1 cellular context compared by ENCODE assay signal in the genomic region with DNA sequence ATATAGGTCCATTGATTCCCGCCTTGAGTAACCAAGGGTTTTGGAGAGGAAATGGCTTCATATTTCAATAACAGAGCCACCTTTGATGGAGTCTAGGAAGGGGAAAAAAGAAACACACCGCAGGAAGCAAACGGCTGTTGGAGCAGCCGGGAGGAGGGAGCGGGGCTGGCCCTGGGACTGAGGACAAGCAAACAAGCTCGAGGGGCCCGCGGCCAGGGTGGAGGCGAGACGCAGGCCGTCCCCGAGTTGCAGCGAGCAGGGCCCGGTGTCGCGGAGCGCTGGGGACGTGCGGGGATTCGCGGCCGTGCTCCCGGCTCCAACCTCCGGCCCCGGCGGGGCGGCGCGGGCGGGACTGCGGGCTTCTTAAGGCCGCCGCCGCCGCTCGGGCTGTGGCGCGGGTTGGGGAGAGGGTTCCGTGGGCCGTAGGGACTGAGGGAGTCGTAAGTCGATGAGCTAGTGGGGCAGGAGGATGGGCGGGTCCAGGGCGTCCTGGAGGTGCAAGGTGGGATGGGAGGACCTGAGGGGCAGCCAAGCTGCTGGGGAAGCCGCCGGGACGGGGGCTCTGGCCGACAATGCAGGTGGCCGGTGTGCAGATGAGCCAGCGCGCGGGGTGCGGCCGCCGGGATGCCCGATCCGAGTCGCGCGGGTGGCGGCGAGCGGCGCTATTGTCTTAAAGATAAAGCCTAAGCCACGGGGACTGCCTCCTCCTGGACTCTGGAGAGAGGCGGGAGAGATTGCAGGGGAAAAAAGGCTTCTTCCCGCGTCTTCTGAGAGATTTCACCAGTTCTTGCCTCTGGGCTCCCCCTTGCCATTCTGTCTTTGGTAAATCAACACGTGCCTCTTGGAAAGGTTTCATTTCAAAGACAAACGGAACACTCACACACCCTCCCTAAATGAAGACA.
TF ChIP-seq lines count a peak whose summit lies in the region.

No MANE protein-coding gene starts in this region.

TF ChIP-seq in HepG2, 621 proteins besides CTCF, POLR2A, EP300 and RAD21 (continued from another document and continues in another):
- TF ChIP-seq, protein P1, sequence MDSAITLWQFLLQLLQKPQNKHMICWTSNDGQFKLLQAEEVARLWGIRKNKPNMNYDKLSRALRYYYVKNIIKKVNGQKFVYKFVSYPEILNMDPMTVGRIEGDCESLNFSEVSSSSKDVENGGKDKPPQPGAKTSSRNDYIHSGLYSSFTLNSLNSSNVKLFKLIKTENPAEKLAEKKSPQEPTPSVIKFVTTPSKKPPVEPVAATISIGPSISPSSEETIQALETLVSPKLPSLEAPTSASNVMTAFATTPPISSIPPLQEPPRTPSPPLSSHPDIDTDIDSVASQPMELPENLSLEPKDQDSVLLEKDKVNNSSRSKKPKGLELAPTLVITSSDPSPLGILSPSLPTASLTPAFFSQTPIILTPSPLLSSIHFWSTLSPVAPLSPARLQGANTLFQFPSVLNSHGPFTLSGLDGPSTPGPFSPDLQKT (CRISPR knock-in tag; IDR thresholded peaks at IDR 0.05; ENCODE audit: borderline replicate concordance): no peak
- TF ChIP-seq SAP130 (CRISPR knock-in tag; IDR thresholded peaks at IDR 0.05; ENCODE audit: low read depth) (no peak), TGIF2 (CRISPR knock-in tag; IDR thresholded peaks at IDR 0.05) (no peak), YEATS4 (CRISPR knock-in tag; IDR thresholded peaks at IDR 0.05; ENCODE audit: borderline replicate concordance) (no peak), ASH2L (IDR thresholded peaks at IDR 0.05; ENCODE audit: insufficient read length, low read depth, low read length) (no peak), PHF5A (CRISPR knock-in tag; IDR thresholded peaks at IDR 0.05; ENCODE audit: low read depth, unreplicated experiment) (no peak), RBAK (CRISPR knock-in tag; IDR thresholded peaks at IDR 0.05) (no peak), SIX1 (CRISPR knock-in tag; IDR thresholded peaks at IDR 0.05; ENCODE audit: borderline replicate concordance) (no peak), ZNF782 (CRISPR knock-in tag; IDR thresholded peaks at IDR 0.05; ENCODE audit: borderline replicate concordance) (no peak), DMAP1 (CRISPR knock-in tag; IDR thresholded peaks at IDR 0.05) (no peak), BORCS8-MEF2B (CRISPR knock-in tag; IDR thresholded peaks at IDR 0.05) (no peak), ZNF501 (CRISPR knock-in tag; IDR thresholded peaks at IDR 0.05) (peak; percentile 26; the same call in 1 of the 2 replicates), ZNF335 (CRISPR knock-in tag; IDR thresholded peaks at IDR 0.05) (no peak), ATF7-NPFF (CRISPR knock-in tag; IDR thresholded peaks at IDR 0.05; ENCODE audit: low read depth) (0 out of 2 replicates have a peak, but pooled peaks have one; percentile 57), NFKB2 (CRISPR knock-in tag; IDR thresholded peaks at IDR 0.05; ENCODE audit: borderline replicate concordance) (no peak), PAWR (CRISPR knock-in tag; IDR thresholded peaks at IDR 0.05; ENCODE audit: borderline replicate concordance) (no peak), ZNF772 (CRISPR knock-in tag; IDR thresholded peaks at IDR 0.05) (no peak), ZNF792 (CRISPR knock-in tag; IDR thresholded peaks at IDR 0.05) (no peak), RBM39 (IDR thresholded peaks at IDR 0.05; ENCODE audit: low read depth, low read length, poor library complexity, severe bottlenecking) (no peak), ARNTL (CRISPR knock-in tag; IDR thresholded peaks at IDR 0.05) (no peak), ZNF484 (CRISPR knock-in tag; IDR thresholded peaks at IDR 0.05; ENCODE audit: borderline replicate concordance, low read depth) (no peak), ZSCAN20 (CRISPR knock-in tag; IDR thresholded peaks at IDR 0.05; ENCODE audit: borderline replicate concordance) (no peak), CREB1 (IDR thresholded peaks at IDR 0.05) (no peak), CREB1 (CRISPR knock-in tag; IDR thresholded peaks at IDR 0.05) (no peak), ZFP41 (CRISPR knock-in tag; IDR thresholded peaks at IDR 0.05; ENCODE audit: borderline replicate concordance) (no peak), RBM22 (optimal IDR thresholded peaks at IDR 0.05; ENCODE audit: low read length) (no peak), HDAC6 (IDR thresholded peaks at IDR 0.05; ENCODE audit: low read depth, low read length) (no peak), ZNF510 (CRISPR knock-in tag; IDR thresholded peaks at IDR 0.05; ENCODE audit: low read depth) (no peak)
- TF ChIP-seq, protein P2, sequence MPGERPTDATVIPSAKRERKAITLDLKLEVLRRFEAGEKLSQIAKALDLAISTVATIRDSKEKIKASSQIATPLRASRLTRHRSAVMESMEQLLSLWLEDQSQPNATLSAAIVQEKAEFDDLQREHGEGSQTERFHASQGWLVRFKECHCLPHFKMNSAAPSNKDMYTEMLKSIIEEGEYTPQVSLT (CRISPR knock-in tag; IDR thresholded peaks at IDR 0.05; ENCODE audit: borderline replicate concordance, low read depth): no peak
- TF ChIP-seq, protein P3, sequence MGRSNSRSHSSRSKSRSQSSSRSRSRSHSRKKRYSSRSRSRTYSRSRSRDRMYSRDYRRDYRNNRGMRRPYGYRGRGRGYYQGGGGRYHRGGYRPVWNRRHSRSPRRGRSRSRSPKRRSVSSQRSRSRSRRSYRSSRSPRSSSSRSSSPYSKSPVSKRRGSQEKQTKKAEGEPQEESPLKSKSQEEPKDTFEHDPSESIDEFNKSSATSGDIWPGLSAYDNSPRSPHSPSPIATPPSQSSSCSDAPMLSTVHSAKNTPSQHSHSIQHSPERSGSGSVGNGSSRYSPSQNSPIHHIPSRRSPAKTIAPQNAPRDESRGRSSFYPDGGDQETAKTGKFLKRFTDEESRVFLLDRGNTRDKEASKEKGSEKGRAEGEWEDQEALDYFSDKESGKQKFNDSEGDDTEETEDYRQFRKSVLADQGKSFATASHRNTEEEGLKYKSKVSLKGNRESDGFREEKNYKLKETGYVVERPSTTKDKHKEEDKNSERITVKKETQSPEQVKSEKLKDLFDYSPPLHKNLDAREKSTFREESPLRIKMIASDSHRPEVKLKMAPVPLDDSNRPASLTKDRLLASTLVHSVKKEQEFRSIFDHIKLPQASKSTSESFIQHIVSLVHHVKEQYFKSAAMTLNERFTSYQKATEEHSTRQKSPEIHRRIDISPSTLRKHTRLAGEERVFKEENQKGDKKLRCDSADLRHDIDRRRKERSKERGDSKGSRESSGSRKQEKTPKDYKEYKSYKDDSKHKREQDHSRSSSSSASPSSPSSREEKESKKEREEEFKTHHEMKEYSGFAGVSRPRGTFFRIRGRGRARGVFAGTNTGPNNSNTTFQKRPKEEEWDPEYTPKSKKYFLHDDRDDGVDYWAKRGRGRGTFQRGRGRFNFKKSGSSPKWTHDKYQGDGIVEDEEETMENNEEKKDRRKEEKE (IDR thresholded peaks at IDR 0.05): no peak
- TF ChIP-seq, protein P4, sequence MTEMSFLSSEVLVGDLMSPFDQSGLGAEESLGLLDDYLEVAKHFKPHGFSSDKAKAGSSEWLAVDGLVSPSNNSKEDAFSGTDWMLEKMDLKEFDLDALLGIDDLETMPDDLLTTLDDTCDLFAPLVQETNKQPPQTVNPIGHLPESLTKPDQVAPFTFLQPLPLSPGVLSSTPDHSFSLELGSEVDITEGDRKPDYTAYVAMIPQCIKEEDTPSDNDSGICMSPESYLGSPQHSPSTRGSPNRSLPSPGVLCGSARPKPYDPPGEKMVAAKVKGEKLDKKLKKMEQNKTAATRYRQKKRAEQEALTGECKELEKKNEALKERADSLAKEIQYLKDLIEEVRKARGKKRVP (CRISPR knock-in tag; IDR thresholded peaks at IDR 0.05): 0 out of 4 replicates have a peak, but pooled peaks of 1 of the 2 experiments have one; percentile 20
- TF ChIP-seq, protein P5, sequence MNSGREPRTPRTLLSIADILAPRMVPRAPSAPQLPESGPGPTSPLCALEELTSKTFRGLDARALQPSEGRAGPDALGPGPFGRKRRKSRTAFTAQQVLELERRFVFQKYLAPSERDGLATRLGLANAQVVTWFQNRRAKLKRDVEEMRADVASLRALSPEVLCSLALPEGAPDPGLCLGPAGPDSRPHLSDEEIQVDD (CRISPR knock-in tag; IDR thresholded peaks at IDR 0.05; ENCODE audit: borderline replicate concordance): no peak
- TF ChIP-seq, protein P6, sequence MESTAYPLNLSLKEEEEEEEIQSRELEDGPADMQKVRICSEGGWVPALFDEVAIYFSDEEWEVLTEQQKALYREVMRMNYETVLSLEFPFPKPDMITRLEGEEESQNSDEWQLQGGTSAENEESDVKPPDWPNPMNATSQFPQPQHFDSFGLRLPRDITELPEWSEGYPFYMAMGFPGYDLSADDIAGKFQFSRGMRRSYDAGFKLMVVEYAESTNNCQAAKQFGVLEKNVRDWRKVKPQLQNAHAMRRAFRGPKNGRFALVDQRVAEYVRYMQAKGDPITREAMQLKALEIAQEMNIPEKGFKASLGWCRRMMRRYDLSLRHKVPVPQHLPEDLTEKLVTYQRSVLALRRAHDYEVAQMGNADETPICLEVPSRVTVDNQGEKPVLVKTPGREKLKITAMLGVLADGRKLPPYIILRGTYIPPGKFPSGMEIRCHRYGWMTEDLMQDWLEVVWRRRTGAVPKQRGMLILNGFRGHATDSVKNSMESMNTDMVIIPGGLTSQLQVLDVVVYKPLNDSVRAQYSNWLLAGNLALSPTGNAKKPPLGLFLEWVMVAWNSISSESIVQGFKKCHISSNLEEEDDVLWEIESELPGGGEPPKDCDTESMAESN (CRISPR knock-in tag; conservative IDR thresholded peaks at IDR 0.05): peak; percentile 75; the same call in 1 of the 2 replicates
- TF ChIP-seq, protein P7, sequence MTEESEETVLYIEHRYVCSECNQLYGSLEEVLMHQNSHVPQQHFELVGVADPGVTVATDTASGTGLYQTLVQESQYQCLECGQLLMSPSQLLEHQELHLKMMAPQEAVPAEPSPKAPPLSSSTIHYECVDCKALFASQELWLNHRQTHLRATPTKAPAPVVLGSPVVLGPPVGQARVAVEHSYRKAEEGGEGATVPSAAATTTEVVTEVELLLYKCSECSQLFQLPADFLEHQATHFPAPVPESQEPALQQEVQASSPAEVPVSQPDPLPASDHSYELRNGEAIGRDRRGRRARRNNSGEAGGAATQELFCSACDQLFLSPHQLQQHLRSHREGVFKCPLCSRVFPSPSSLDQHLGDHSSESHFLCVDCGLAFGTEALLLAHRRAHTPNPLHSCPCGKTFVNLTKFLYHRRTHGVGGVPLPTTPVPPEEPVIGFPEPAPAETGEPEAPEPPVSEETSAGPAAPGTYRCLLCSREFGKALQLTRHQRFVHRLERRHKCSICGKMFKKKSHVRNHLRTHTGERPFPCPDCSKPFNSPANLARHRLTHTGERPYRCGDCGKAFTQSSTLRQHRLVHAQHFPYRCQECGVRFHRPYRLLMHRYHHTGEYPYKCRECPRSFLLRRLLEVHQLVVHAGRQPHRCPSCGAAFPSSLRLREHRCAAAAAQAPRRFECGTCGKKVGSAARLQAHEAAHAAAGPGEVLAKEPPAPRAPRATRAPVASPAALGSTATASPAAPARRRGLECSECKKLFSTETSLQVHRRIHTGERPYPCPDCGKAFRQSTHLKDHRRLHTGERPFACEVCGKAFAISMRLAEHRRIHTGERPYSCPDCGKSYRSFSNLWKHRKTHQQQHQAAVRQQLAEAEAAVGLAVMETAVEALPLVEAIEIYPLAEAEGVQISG (CRISPR knock-in tag; IDR thresholded peaks at IDR 0.05): peak; percentile 28; the same call in 1 of the 2 replicates
- TF ChIP-seq, protein P8, sequence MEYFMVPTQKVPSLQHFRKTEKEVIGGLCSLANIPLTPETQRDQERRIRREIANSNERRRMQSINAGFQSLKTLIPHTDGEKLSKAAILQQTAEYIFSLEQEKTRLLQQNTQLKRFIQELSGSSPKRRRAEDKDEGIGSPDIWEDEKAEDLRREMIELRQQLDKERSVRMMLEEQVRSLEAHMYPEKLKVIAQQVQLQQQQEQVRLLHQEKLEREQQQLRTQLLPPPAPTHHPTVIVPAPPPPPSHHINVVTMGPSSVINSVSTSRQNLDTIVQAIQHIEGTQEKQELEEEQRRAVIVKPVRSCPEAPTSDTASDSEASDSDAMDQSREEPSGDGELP (IDR thresholded peaks at IDR 0.05; ENCODE audit: borderline replicate concordance, low read depth): no peak
- TF ChIP-seq, protein P9, sequence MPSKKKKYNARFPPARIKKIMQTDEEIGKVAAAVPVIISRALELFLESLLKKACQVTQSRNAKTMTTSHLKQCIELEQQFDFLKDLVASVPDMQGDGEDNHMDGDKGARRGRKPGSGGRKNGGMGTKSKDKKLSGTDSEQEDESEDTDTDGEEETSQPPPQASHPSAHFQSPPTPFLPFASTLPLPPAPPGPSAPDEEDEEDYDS (CRISPR knock-in tag; IDR thresholded peaks at IDR 0.05): no peak
- TF ChIP-seq, protein P10, sequence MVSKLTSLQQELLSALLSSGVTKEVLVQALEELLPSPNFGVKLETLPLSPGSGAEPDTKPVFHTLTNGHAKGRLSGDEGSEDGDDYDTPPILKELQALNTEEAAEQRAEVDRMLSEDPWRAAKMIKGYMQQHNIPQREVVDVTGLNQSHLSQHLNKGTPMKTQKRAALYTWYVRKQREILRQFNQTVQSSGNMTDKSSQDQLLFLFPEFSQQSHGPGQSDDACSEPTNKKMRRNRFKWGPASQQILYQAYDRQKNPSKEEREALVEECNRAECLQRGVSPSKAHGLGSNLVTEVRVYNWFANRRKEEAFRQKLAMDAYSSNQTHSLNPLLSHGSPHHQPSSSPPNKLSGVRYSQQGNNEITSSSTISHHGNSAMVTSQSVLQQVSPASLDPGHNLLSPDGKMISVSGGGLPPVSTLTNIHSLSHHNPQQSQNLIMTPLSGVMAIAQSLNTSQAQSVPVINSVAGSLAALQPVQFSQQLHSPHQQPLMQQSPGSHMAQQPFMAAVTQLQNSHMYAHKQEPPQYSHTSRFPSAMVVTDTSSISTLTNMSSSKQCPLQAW (CRISPR knock-in tag; IDR thresholded peaks at IDR 0.05): 0 out of 2 replicates have a peak, but pooled peaks have one; percentile 23
- TF ChIP-seq, protein P11, sequence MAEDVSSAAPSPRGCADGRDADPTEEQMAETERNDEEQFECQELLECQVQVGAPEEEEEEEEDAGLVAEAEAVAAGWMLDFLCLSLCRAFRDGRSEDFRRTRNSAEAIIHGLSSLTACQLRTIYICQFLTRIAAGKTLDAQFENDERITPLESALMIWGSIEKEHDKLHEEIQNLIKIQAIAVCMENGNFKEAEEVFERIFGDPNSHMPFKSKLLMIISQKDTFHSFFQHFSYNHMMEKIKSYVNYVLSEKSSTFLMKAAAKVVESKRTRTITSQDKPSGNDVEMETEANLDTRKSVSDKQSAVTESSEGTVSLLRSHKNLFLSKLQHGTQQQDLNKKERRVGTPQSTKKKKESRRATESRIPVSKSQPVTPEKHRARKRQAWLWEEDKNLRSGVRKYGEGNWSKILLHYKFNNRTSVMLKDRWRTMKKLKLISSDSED (CRISPR knock-in tag; IDR thresholded peaks at IDR 0.05): no peak
